15 cellular contexts compared by ENCODE assay signal in genomic region chr13:99386495-99386894, GRCh38.
DNase-seq lines count a peak whose midpoint lies in the region; ATAC-seq and TF ChIP-seq lines count a peak whose summit lies in the region.
"Had no signal": no experiment of that assay in that cellular context is flagged by ENCODE, and none has a peak within 500 bp of the region (broad histone marks: within the 10 kb centered on the region; RNA-seq: fewer than 3 reads in every experiment).

No MANE protein-coding gene starts in this region.

- TF ChIP-seq CTCF in uterus (IDR thresholded peaks at IDR 0.05) = no peak

- peak; percentile 53 for DNase-seq in activated CD8-positive, alpha-beta memory T cell treated with anti-CD3 and anti-CD28 coated beads, Interleukin-2, amount 50 U/mL, for 48 hours
- DNase-seq in activated CD8-positive, alpha-beta memory T cell treated with anti-CD3 and anti-CD28 coated beads for 24 hours = no peak
- DNase-seq in DMS79 (lab: John Stamatoyannopoulos, UW) = peak; percentile 50
- no peak for DNase-seq in T-helper 17 cell
- no peak for DNase-seq in naive thymus-derived CD8-positive, alpha-beta T cell
- DNase-seq in NCI-H526 (lab: John Stamatoyannopoulos, UW) = no peak
- DNase-seq in uterus = no peak
- DNase-seq: activated naive CD4-positive, alpha-beta T cell treated with Interleukin-2 at 50 U/mL for 16 hours; DMS 273 treated with DMSO at 0.1 percent for 48 hours; NCI-H1092; NCI-H2227 treated with DMSO at 0.1 percent for 48 hours; OCI-M1 had no signal

- H3K27ac ChIP-seq in uterus = no peak overlapping the region
- H3K27ac ChIP-seq: SK-N-MC had no signal

- peaks cover 4% of the 10 kb centered on the region for H3K36me3 Mint-ChIP-seq in T-helper 17 cell (ENCODE audit: low read depth)
- H3K36me3 Mint-ChIP-seq in naive thymus-derived CD8-positive, alpha-beta T cell = peaks cover 4 to 13% (median 4%) of the 10 kb centered on the region in 3 donors

- no peaks in the 10 kb centered on the region for H3K4me1 ChIP-seq in uterus

- no peaks in the 10 kb centered on the region for H3K27me3 ChIP-seq in uterus

- POLR2A ChIA-PET in naive thymus-derived CD8-positive, alpha-beta T cell (lab: Charles Lee) = interaction anchor here (1.1 to 8.5 kb wide), 6 partner anchors 13 to 117 kb away, joined by 3 to 138 read pairs (median 26); no protein-coding TSS in a partner anchor

- ATAC-seq in T-helper 17 cell = no peak
- no peak for ATAC-seq in naive thymus-derived CD8-positive, alpha-beta T cell
- ATAC-seq in GM19023 (IDR thresholded peaks at IDR 0.05; ENCODE audit: unreplicated experiment) = no peak
- ATAC-seq: left lobe of liver had no signal

- peaks cover 40% of the 10 kb centered on the region for H3K4me1 Mint-ChIP-seq in T-helper 17 cell
- H3K4me1 Mint-ChIP-seq in naive thymus-derived CD8-positive, alpha-beta T cell = peaks cover 37 to 79% (median 74%) of the 10 kb centered on the region in 4 donors

- H3K36me3 ChIP-seq in uterus = no peaks in the 10 kb centered on the region

- H3K27ac Mint-ChIP-seq in T-helper 17 cell = peak overlapping the region; percentile 98
- H3K27ac Mint-ChIP-seq in naive thymus-derived CD8-positive, alpha-beta T cell = peak overlapping the region; percentile 96 to 100 (median 98)

- no peak for TF ChIP-seq POLR2A in uterus (IDR thresholded peaks at IDR 0.05)

- H3K9me3 ChIP-seq in T-helper 17 cell (ENCODE audit: control insufficient read depth, low read length, poor library complexity, severe bottlenecking) (no peaks in the 10 kb centered on the region), uterus (no peaks in the 10 kb centered on the region)

- H3K4me3 Mint-ChIP-seq in T-helper 17 cell = no peak overlapping the region
- peak overlapping the region in 3 of 10 donors; percentile 11 to 38 (median 13) for H3K4me3 Mint-ChIP-seq in naive thymus-derived CD8-positive, alpha-beta T cell

- intact Hi-C loops in uterus (cut with DNase I; ENCODE audit: low total_unique reads) = no loop called here

- H3K9me3 Mint-ChIP-seq in naive thymus-derived CD8-positive, alpha-beta T cell = no peaks in the 10 kb centered on the region

- H3K4me3 ChIP-seq in uterus = no peak overlapping the region
- H3K4me3 ChIP-seq: SK-N-MC had no signal

- H3K27me3 Mint-ChIP-seq in T-helper 17 cell = no peaks in the 10 kb centered on the region
- H3K27me3 Mint-ChIP-seq in naive thymus-derived CD8-positive, alpha-beta T cell = no peaks in the 10 kb centered on the region

Comparison
In these comparisons a context has a peak if more than half of its experiments do, and no peak if none do; other contexts are left out.
1. DNase-seq: peak in activated CD8-positive, alpha-beta memory T cell treated with anti-CD3 and anti-CD28 coated beads, Interleukin-2, amount 50 U/mL, for 48 hours (single experiment) and DMS79 (single experiment); none in activated CD8-positive, alpha-beta memory T cell treated with anti-CD3 and anti-CD28 coated beads for 24 hours (single experiment), T-helper 17 cell (0 of 3), naive thymus-derived CD8-positive, alpha-beta T cell (0 of 10), NCI-H526 (0 of 2) and uterus (0 of 2).